In genomic region chr15:39741258-39741657, GRCh38 we compare ENCODE assay signal across 16 cellular contexts. TPM values are rescaled to one million over a fixed set of nuclear protein-coding genes. Genes with fewer than 3 reads are reported as not detected.
DNase-seq lines count a peak whose midpoint lies in the region; ATAC-seq, FAIRE-seq and TF ChIP-seq lines count a peak whose summit lies in the region.
"Had no signal": no experiment of that assay in that cellular context is flagged by ENCODE, and none has a peak within 500 bp of the region (broad histone marks: within the 10 kb centered on the region; RNA-seq: fewer than 3 reads in every experiment).

No MANE protein-coding gene starts in this region.

- peaks cover 6% of the 10 kb centered on the region for H3K27me3 Mint-ChIP-seq in activated T-cell treated with anti-CD3 and anti-CD28 coated beads, Interleukin-2, amount 50 U/mL, for 4 hours (ENCODE audit: low read depth)

- intact Hi-C loops in left cardiac atrium (cut with DNase I), result no loop called here
- intact Hi-C loops in Right ventricle myocardium superior (cut with DNase I), result no loop called here
- intact Hi-C loops in pancreas (cut with DNase I), result no loop called here

- H4K91ac ChIP-seq in mesenchymal stem cell (ENCODE audit: low read length), result no peak overlapping the region

- H3K18ac ChIP-seq in mesenchymal stem cell (ENCODE audit: low read depth in 1 of 2, low read length in 2 of 2), result no peak overlapping the region

- no peaks in the 10 kb centered on the region for H3K9me3 Mint-ChIP-seq in activated T-cell treated with anti-CD3 and anti-CD28 coated beads, Interleukin-2, amount 50 U/mL, for 4 hours
- H3K9me3 Mint-ChIP-seq: CD14-positive monocyte, HFFc6 had no signal

- no peak overlapping the region for H3K23ac ChIP-seq in mesenchymal stem cell (ENCODE audit: low read length in 2 of 2)

- H2AFZ ChIP-seq in mesenchymal stem cell (ENCODE audit: low read depth, low read length), result no peak overlapping the region

- DNase-seq in left cardiac atrium (no peak), Right ventricle myocardium superior (no peak), fibroblast of gingiva (ENCODE audit: low read depth) (peak; percentile 47), mesenchymal stem cell (peak; percentile 10), pancreas (no peak), activated T-cell treated with anti-CD3 and anti-CD28 coated beads for 4 hours (no peak)
- DNase-seq in activated T-cell treated with anti-CD3 and anti-CD28 coated beads, Interleukin-2, amount 50 U/mL, for 4 hours, result no peak
- DNase-seq: Caco-2, HFFc6, Karpas-422, NCI-H1930, NCI-H2171, NCI-H774 had no signal

- H3K36me3 Mint-ChIP-seq in activated T-cell treated with anti-CD3 and anti-CD28 coated beads, Interleukin-2, amount 50 U/mL, for 4 hours (ENCODE audit: insufficient read depth), result no peaks in the 10 kb centered on the region
- H3K36me3 Mint-ChIP-seq: CD14-positive monocyte had no signal

- no peak overlapping the region for H3K27ac ChIP-seq in mesenchymal stem cell (ENCODE audit: low read length, poor library complexity, severe bottlenecking)
- H3K27ac ChIP-seq in pancreas, result no peak overlapping the region

- no peak overlapping the region for H2BK15ac ChIP-seq in mesenchymal stem cell (ENCODE audit: low read depth, poor library complexity, severe bottlenecking)

- H2BK12ac ChIP-seq in mesenchymal stem cell (ENCODE audit: low read length in 2 of 2), result no peak overlapping the region

- peak; percentile 55 to 59 for ATAC-seq in left cardiac atrium
- no peak for ATAC-seq in Right ventricle myocardium superior (ENCODE audit: poor library complexity)
- ATAC-seq in HG03439 (IDR thresholded peaks at IDR 0.05; ENCODE audit: unreplicated experiment), result no peak
- no peak for ATAC-seq in pancreas
- ATAC-seq in activated T-cell treated with anti-CD3 and anti-CD28 coated beads, Interleukin-2, amount 50 U/mL, for 4 hours, result no peak

- no peaks in the 10 kb centered on the region for H3K79me1 ChIP-seq in mesenchymal stem cell (replicated peaks; ENCODE audit: low read length, poor library complexity, severe bottlenecking)

- peak overlapping the region; percentile 17 for H3K9ac ChIP-seq in mesenchymal stem cell (ENCODE audit: low read length)

- no peak overlapping the region for H2BK120ac ChIP-seq in mesenchymal stem cell (ENCODE audit: low read depth, low read length)

- H3K27me3 ChIP-seq in mesenchymal stem cell (ENCODE audit: control insufficient read depth in 1 of 2, insufficient read depth in 1 of 2, low read length in 2 of 2) (no peaks in the 10 kb centered on the region), pancreas (no peaks in the 10 kb centered on the region)

- no peak overlapping the region for H3K4me3 ChIP-seq in mesenchymal stem cell (ENCODE audit: insufficient read depth in 1 of 2, low read depth in 1 of 2, low read length in 2 of 2)
- no peak overlapping the region for H3K4me3 ChIP-seq in pancreas

- H2BK5ac ChIP-seq in mesenchymal stem cell (ENCODE audit: low read depth, low read length, poor library complexity, severe bottlenecking), result no peak overlapping the region

- no peak overlapping the region for H2AK5ac ChIP-seq in mesenchymal stem cell (ENCODE audit: low read length, severe bottlenecking)

- no peak overlapping the region for H3K4me2 ChIP-seq in mesenchymal stem cell (ENCODE audit: low read length, poor library complexity, severe bottlenecking)

- no peaks in the 10 kb centered on the region for H3K4me1 ChIP-seq in mesenchymal stem cell (ENCODE audit: control insufficient read depth, insufficient read depth, low read depth, low read length)
- no peaks in the 10 kb centered on the region for H3K4me1 ChIP-seq in pancreas

- H3K9me3 ChIP-seq in mesenchymal stem cell (ENCODE audit: control insufficient read depth, low read length), result no peaks in the 10 kb centered on the region
- H3K9me3 ChIP-seq in pancreas, result no peaks in the 10 kb centered on the region
- H3K9me3 ChIP-seq: Caco-2 had no signal

- no peak for TF ChIP-seq CTCF in pancreas (IDR thresholded peaks at IDR 0.05)

- no peak for FAIRE-seq in pancreas (lab: Jason Lieb, UNC)
- FAIRE-seq: RCC 7860 had no signal

- H3K4me3 Mint-ChIP-seq in activated T-cell treated with anti-CD3 and anti-CD28 coated beads, Interleukin-2, amount 50 U/mL, for 4 hours, result no peak overlapping the region
- H3K4me3 Mint-ChIP-seq: CD14-positive monocyte, HFFc6 had no signal

- H3K4me1 Mint-ChIP-seq in activated T-cell treated with anti-CD3 and anti-CD28 coated beads, Interleukin-2, amount 50 U/mL, for 4 hours (ENCODE audit: low read depth), result no peaks in the 10 kb centered on the region
- H3K4me1 Mint-ChIP-seq: CD14-positive monocyte had no signal

- H3K4ac ChIP-seq in mesenchymal stem cell (ENCODE audit: low read depth in 1 of 2, low read length in 2 of 2), result no peak overlapping the region

- H3K14ac ChIP-seq in mesenchymal stem cell (ENCODE audit: low read length in 2 of 2), result no peak overlapping the region

- no peaks in the 10 kb centered on the region for H3K36me3 ChIP-seq in mesenchymal stem cell (ENCODE audit: control insufficient read depth in 1 of 2, insufficient read depth in 2 of 2, low read depth in 1 of 2, low read length in 2 of 2)
- no peaks in the 10 kb centered on the region for H3K36me3 ChIP-seq in pancreas

- H4K8ac ChIP-seq in mesenchymal stem cell (ENCODE audit: low read length), result no peak overlapping the region

RNA-seq across cellular contexts. Expression of gene FSIP1, which starts 41.4 kb away (rescaled TPM):
- total RNA-seq in left cardiac atrium (under 1 TPM; 0.50 to 0.52 TPM), Right ventricle myocardium superior (0.91 TPM), pancreas (under 1 TPM; 0.24 to 0.64 (median 0.38) TPM)
- 0.41 TPM for polyA plus RNA-seq in mesenchymal stem cell (2013, experiment 1 of 2)
- polyA plus RNA-seq in mesenchymal stem cell (2013, experiment 2 of 2), result 0.42 TPM
- under 1 TPM; 0.11 to 0.45 TPM for polyA plus RNA-seq in pancreas
- under 1 TPM; 0.22 to 0.69 (median 0.38) TPM for total RNA-seq in activated T-cell treated with anti-CD3 and anti-CD28 coated beads, Interleukin-2, amount 50 U/mL, for 4 hours

Comparison
In these comparisons a context has a peak if more than half of its experiments do, and no peak if none do; other contexts are left out.
1. ATAC-seq: peak in left cardiac atrium (2 of 2); none in Right ventricle myocardium superior (single experiment), HG03439 (single experiment), pancreas (0 of 4) and activated T-cell treated with anti-CD3 and anti-CD28 coated beads, Interleukin-2, amount 50 U/mL, for 4 hours (0 of 2).
2. DNase-seq: peak in fibroblast of gingiva (single experiment) and mesenchymal stem cell (single experiment); none in left cardiac atrium (single experiment), Right ventricle myocardium superior (single experiment), pancreas (0 of 6), activated T-cell treated with anti-CD3 and anti-CD28 coated beads, Interleukin-2, amount 50 U/mL, for 4 hours (single experiment) and activated T-cell treated with anti-CD3 and anti-CD28 coated beads for 4 hours (single experiment).